ENCODE assay signal across 21 cellular contexts in the genomic region with DNA sequence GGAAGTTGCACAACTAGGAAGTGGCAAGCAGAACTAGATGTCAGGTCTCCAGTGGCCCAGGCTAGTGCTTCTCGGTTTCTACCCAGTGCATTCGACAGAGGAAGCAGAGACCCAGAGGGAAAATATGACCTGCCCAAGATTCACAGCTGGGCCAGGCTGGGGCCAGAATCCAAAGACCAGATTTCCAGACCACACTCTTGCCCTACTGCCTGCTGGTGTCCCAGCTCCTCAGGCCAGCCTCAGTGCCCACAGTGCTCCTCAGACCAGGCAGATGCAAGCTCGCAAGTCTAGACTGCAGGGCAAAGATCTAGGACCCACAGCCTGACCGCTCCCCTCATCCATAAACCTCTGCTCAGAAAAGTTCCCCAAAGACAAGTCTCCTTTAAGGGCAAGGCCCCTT.
"Had no signal": no experiment of that assay in that cellular context is flagged by ENCODE, and none has a peak within 500 bp of the region (broad histone marks: within the 10 kb centered on the region; RNA-seq: fewer than 3 reads in every experiment).

No MANE protein-coding gene starts in this region.

- FAIRE-seq: bronchial epithelial cell, endometrium, TTC549 had no signal

- H3K9me3 Mint-ChIP-seq: activated naive CD8-positive, alpha-beta T cell treated with anti-CD3 and anti-CD28 coated beads, Interleukin-2, amount 10 ng/mL, durations not matched to agents 7 days and 5 days; naive thymus-derived CD8-positive, alpha-beta T cell had no signal

- DNase-seq: activated CD4-positive, alpha-beta T cell treated with anti-CD3 and anti-CD28 coated beads for 1 hour; activated naive CD4-positive, alpha-beta T cell treated with Interleukin-2 at 50 U/mL for 16 hours; activated naive CD8-positive, alpha-beta T cell treated with anti-CD3 and anti-CD28 coated beads, Interleukin-2, amount 10 ng/mL, durations not matched to agents 7 days and 5 days; activated T-cell treated with anti-CD3 and anti-CD28 coated beads, Interleukin-2, amount 50 U/mL, for 48 hours; amniotic stem cell; cerebellar nuclear complex; cortex of kidney; left lung; naive thymus-derived CD8-positive, alpha-beta T cell; psoas muscle; spleen; stimulated activated CD4-positive, alpha-beta T cell treated with anti-CD3 and anti-CD28 coated beads, Interleukin-4, amount 100 ng/mL, for 24 hours; stimulated activated naive CD4-positive, alpha-beta T cell treated with Interleukin-2 at 50 U/mL for 16 hours had no signal

- H3K4me3 ChIP-seq: left lung, lung, ovary, psoas muscle, right atrium auricular region, spleen, thoracic aorta, upper lobe of left lung had no signal

- H3K4me1 ChIP-seq: left lung, psoas muscle, right atrium auricular region, spleen, upper lobe of left lung had no signal

- H3K4me1 Mint-ChIP-seq: activated naive CD8-positive, alpha-beta T cell treated with anti-CD3 and anti-CD28 coated beads, Interleukin-2, amount 10 ng/mL, durations not matched to agents 7 days and 5 days; naive thymus-derived CD8-positive, alpha-beta T cell had no signal

- H3K4me3 Mint-ChIP-seq: activated naive CD8-positive, alpha-beta T cell treated with anti-CD3 and anti-CD28 coated beads, Interleukin-2, amount 10 ng/mL, durations not matched to agents 7 days and 5 days; naive thymus-derived CD8-positive, alpha-beta T cell had no signal

- H3K36me3 Mint-ChIP-seq: activated naive CD8-positive, alpha-beta T cell treated with anti-CD3 and anti-CD28 coated beads, Interleukin-2, amount 10 ng/mL, durations not matched to agents 7 days and 5 days; naive thymus-derived CD8-positive, alpha-beta T cell had no signal

- H3K27ac ChIP-seq: left lung, ovary, psoas muscle, right atrium auricular region, spleen, thoracic aorta, upper lobe of left lung had no signal

- H3K36me3 ChIP-seq: left lung, ovary, right atrium auricular region, spleen, thoracic aorta, upper lobe of left lung had no signal

- H3K27ac Mint-ChIP-seq: activated naive CD8-positive, alpha-beta T cell treated with anti-CD3 and anti-CD28 coated beads, Interleukin-2, amount 10 ng/mL, durations not matched to agents 7 days and 5 days; naive thymus-derived CD8-positive, alpha-beta T cell had no signal

- ATAC-seq: left lung; naive thymus-derived CD8-positive, alpha-beta T cell; psoas muscle had no signal

- H3K9me3 ChIP-seq: left lung, ovary, psoas muscle, right atrium auricular region, spleen, thoracic aorta, upper lobe of left lung had no signal

- H3K27me3 ChIP-seq: ovary, right atrium auricular region, upper lobe of left lung had no signal
